In the genomic region with DNA sequence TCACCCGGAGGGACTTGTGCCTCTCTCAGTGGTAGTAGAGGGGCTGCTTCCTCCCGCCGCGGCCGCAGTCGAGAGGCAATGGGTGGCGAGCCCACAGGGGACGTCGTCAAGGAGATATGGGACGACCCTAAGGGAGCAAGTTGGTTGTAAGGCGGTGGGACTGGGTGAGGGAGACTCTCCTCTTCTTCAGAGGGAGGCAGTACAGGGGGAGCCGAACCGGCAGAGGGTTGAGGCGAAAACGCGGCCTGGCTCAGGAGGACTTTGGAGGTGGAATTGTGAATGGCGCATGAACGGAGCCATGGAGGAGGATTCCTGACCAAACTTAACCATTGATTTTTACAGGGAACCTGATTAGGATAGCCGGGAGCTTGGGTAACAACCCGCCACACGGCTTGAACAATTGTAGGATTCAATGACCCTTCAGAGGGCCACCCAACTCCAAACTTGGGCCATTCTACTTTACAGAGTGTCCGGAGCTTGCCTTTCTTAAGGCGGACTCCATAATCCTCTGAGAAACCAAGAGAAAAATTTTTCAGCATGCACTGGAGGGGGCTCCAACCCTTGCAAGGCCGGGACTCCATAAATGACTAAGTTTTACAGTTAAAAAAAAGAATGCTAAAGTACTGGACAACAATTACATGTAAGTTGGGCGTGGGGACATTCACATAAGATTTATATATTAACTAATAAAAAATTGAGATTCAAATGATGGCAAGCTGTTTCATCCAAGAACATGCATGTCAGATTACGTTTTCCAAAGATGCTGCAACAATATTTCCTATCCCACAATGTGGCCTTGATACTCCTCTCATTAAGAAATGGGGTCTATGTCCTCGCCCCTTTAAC, we compare ENCODE assay signal across 2 cellular contexts.
TF ChIP-seq lines count a peak whose summit lies in the region.

No MANE protein-coding gene starts in this region.

TF ChIP-seq in HepG2, 621 proteins besides CTCF, POLR2A, EP300 and RAD21:
- TF ChIP-seq, protein P1, sequence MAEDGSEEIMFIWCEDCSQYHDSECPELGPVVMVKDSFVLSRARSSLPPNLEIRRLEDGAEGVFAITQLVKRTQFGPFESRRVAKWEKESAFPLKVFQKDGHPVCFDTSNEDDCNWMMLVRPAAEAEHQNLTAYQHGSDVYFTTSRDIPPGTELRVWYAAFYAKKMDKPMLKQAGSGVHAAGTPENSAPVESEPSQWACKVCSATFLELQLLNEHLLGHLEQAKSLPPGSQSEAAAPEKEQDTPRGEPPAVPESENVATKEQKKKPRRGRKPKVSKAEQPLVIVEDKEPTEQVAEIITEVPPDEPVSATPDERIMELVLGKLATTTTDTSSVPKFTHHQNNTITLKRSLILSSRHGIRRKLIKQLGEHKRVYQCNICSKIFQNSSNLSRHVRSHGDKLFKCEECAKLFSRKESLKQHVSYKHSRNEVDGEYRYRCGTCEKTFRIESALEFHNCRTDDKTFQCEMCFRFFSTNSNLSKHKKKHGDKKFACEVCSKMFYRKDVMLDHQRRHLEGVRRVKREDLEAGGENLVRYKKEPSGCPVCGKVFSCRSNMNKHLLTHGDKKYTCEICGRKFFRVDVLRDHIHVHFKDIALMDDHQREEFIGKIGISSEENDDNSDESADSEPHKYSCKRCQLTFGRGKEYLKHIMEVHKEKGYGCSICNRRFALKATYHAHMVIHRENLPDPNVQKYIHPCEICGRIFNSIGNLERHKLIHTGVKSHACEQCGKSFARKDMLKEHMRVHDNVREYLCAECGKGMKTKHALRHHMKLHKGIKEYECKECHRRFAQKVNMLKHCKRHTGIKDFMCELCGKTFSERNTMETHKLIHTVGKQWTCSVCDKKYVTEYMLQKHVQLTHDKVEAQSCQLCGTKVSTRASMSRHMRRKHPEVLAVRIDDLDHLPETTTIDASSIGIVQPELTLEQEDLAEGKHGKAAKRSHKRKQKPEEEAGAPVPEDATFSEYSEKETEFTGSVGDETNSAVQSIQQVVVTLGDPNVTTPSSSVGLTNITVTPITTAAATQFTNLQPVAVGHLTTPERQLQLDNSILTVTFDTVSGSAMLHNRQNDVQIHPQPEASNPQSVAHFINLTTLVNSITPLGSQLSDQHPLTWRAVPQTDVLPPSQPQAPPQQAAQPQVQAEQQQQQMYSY (CRISPR knock-in tag; IDR thresholded peaks at IDR 0.05): peak; percentile 64; the same call in 1 of the 2 replicates
- no peak for TF ChIP-seq AHR (CRISPR knock-in tag; IDR thresholded peaks at IDR 0.05)

TF ChIP-seq in WTC11, 78 proteins besides CTCF, POLR2A, EP300 and RAD21:
- TF ChIP-seq, protein P1 (CRISPR knock-in tag; IDR thresholded peaks at IDR 0.05): peak; percentile 96
- TF ChIP-seq ATF1 (CRISPR knock-in tag; IDR thresholded peaks at IDR 0.05): no peak
